Comparison of ENCODE assay signal across 9 cellular contexts in genomic region chr7:1691601-1692499, GRCh38. TPM values are rescaled to one million over a fixed set of nuclear protein-coding genes. Genes with fewer than 3 reads are reported as not detected.
DNase-seq lines count a peak whose midpoint lies in the region; ATAC-seq and TF ChIP-seq lines count a peak whose summit lies in the region.
"Had no signal": no experiment of that assay in that cellular context is flagged by ENCODE, and none has a peak within 500 bp of the region (broad histone marks: within the 10 kb centered on the region; RNA-seq: fewer than 3 reads in every experiment).

No MANE protein-coding gene starts in this region.

- in situ Hi-C loops in Panc1 (cut with HindIII; ENCODE audit: low pct_unique_long_range_greater_than_20kb, low sequenced_read_pairs), result no loop called here

- intact Hi-C loops in Panc1 (cut with micrococcal nuclease; ENCODE audit: unreplicated experiment), result no loop called here
- intact Hi-C loops in breast epithelium (cut with DNase I; ENCODE audit: low total_unique reads), result no loop called here
- intact Hi-C loops in natural killer cell (cut with micrococcal nuclease), result no loop called here

- peaks cover 0 to 4% of the 10 kb centered on the region in 2 donors for H3K9me3 Mint-ChIP-seq in natural killer cell

- no peak overlapping the region for H4K5ac ChIP-seq in mesendoderm (ENCODE audit: low read length)

- H3K36me3 Mint-ChIP-seq in natural killer cell, result no peaks in the 10 kb centered on the region

- CTCF ChIA-PET in Panc1 (lab: Charles Lee), result no interaction called here

- no peaks in the 10 kb centered on the region for H3K79me1 ChIP-seq in mesendoderm (ENCODE audit: low read length)

- no peak overlapping the region for H2AK5ac ChIP-seq in mesendoderm (ENCODE audit: low read length)

- H3K9me3 ChIP-seq in Panc1 (ENCODE audit: control insufficient read depth, insufficient read depth, low read depth, low read length), result peaks cover 5% of the 10 kb centered on the region; the same call in 1 of the 2 replicates
- H3K9me3 ChIP-seq in breast epithelium, result peaks cover 0 to 4% of the 10 kb centered on the region in 2 donors
- no peaks in the 10 kb centered on the region for H3K9me3 ChIP-seq in suprapubic skin
- H3K9me3 ChIP-seq: gastrocnemius medialis had no signal

- no peak overlapping the region for H3K9ac ChIP-seq in mesendoderm (ENCODE audit: low read length)

- H3K27me3 ChIP-seq in Panc1 (ENCODE audit: control insufficient read depth, insufficient read depth, low read length) (no peaks in the 10 kb centered on the region), breast epithelium (peaks cover 0 to 10% of the 10 kb centered on the region in 2 donors), suprapubic skin (peaks cover 32% of the 10 kb centered on the region), mesendoderm (ENCODE audit: insufficient read depth, low read length, poor library complexity) (no peaks in the 10 kb centered on the region)

- no peak overlapping the region for H2BK15ac ChIP-seq in mesendoderm (replicated peaks; ENCODE audit: low read depth)

- no peak overlapping the region for H2BK120ac ChIP-seq in mesendoderm (ENCODE audit: low read depth, low read length)

- H3K4me3 ChIP-seq in Panc1 (ENCODE audit: low read depth in 2 of 2, low read length in 2 of 2) (no peak overlapping the region), breast epithelium (no peak overlapping the region), suprapubic skin (no peak overlapping the region), mesendoderm (ENCODE audit: low read length) (no peak overlapping the region)
- H3K4me3 ChIP-seq: gastrocnemius medialis had no signal

- POLR2A ChIA-PET in Panc1 (lab: Charles Lee), result interaction anchor here (0.6 kb wide), 1 partner anchor 860 kb away, joined by 5 read pairs; no protein-coding TSS in a partner anchor

- ATAC-seq in Panc1, result peak; percentile 57
- ATAC-seq in natural killer cell, result no peak
- no peak for ATAC-seq in HG02571 (IDR thresholded peaks at IDR 0.05; ENCODE audit: unreplicated experiment)
- ATAC-seq: gastrocnemius medialis had no signal

- H3K23ac ChIP-seq in mesendoderm (ENCODE audit: low read length), result no peak overlapping the region

- no peak overlapping the region for H3K18ac ChIP-seq in mesendoderm (ENCODE audit: low read length)

- no peak overlapping the region for H3K4ac ChIP-seq in mesendoderm (ENCODE audit: low read depth, low read length)

- H2BK5ac ChIP-seq in mesendoderm (ENCODE audit: low read length), result no peak overlapping the region

- H3K27me3 Mint-ChIP-seq in natural killer cell (ENCODE audit: low read depth in 2 of 2), result peaks cover under 1 to 11% of the 10 kb centered on the region in 2 donors

- H3K4me3 Mint-ChIP-seq in natural killer cell, result no peak overlapping the region

- WGBS in suprapubic skin, result 67% methylated on average over 13 of the region's 27 CpGs
- no CpG with 5 or more reads among the region's 27 CpGs for WGBS in mesendoderm (ENCODE audit: extremely low coverage, insufficient coverage, low lambda C conversion rate)

- DNase-seq in Panc1 (ENCODE audit: low read depth, low spot score) (no peak), breast epithelium (ENCODE audit: low spot score in 2 of 2) (peak; percentile 51 to 78), kidney tubule cell (ENCODE audit: low spot score) (peak; percentile 92), suprapubic skin (ENCODE audit: low spot score in 2 of 2) (peak; percentile 53 to 76), natural killer cell (no peak), mesendoderm (no peak)
- DNase-seq: NCI-H526 had no signal

- H3K79me2 ChIP-seq in mesendoderm (ENCODE audit: control insufficient read depth, insufficient read depth, low read length), result no peaks in the 10 kb centered on the region

- TF ChIP-seq POLR2A in breast epithelium (IDR thresholded peaks at IDR 0.05) (no peak), suprapubic skin (IDR thresholded peaks at IDR 0.05) (no peak)

- H3K36me3 ChIP-seq in Panc1 (ENCODE audit: control insufficient read depth, insufficient read depth, low read length), result no peaks in the 10 kb centered on the region; the same call in 1 of the 2 replicates
- H3K36me3 ChIP-seq in breast epithelium, result no peaks in the 10 kb centered on the region
- no peaks in the 10 kb centered on the region for H3K36me3 ChIP-seq in suprapubic skin
- H3K36me3 ChIP-seq in mesendoderm (ENCODE audit: control insufficient read depth, insufficient read depth, low read length), result no peaks in the 10 kb centered on the region
- H3K36me3 ChIP-seq: gastrocnemius medialis had no signal

- no TSS peak for BruUV-seq in Panc1 (replicated peaks; lab: Mats Ljungman, UMichigan)

- no peak overlapping the region for H3K56ac ChIP-seq in mesendoderm (ENCODE audit: low read length)

- H3K4me1 Mint-ChIP-seq in natural killer cell, result no peaks in the 10 kb centered on the region

- no peak overlapping the region for H3K27ac Mint-ChIP-seq in natural killer cell

- H3K27ac ChIP-seq in Panc1 (ENCODE audit: low read length), result peak overlapping the region; percentile 3; the same call in 1 of the 2 replicates
- H3K27ac ChIP-seq in breast epithelium, result no peak overlapping the region
- H3K27ac ChIP-seq in suprapubic skin, result no peak overlapping the region
- no peak overlapping the region for H3K27ac ChIP-seq in mesendoderm (ENCODE audit: low read depth, low read length)
- H3K27ac ChIP-seq: gastrocnemius medialis had no signal

- H3K4me2 ChIP-seq in mesendoderm (ENCODE audit: low read length), result no peak overlapping the region

- no peak for TF ChIP-seq CTCF in Panc1 (IDR thresholded peaks at IDR 0.05)
- no peak for TF ChIP-seq CTCF in breast epithelium (IDR thresholded peaks at IDR 0.05)
- TF ChIP-seq CTCF in suprapubic skin (IDR thresholded peaks at IDR 0.05), result no peak
- no peak for TF ChIP-seq CTCF in natural killer cell (IDR thresholded peaks at IDR 0.05)

- H3K4me1 ChIP-seq in Panc1 (ENCODE audit: control insufficient read depth, insufficient read depth, low read length), result peaks cover 25% of the 10 kb centered on the region
- H3K4me1 ChIP-seq in breast epithelium, result no peaks in the 10 kb centered on the region
- no peaks in the 10 kb centered on the region for H3K4me1 ChIP-seq in suprapubic skin
- no peaks in the 10 kb centered on the region for H3K4me1 ChIP-seq in mesendoderm (ENCODE audit: control insufficient read depth, low read depth, low read length)

- H4K8ac ChIP-seq in mesendoderm (ENCODE audit: low read depth, low read length), result no peak overlapping the region

- no peak for TF ChIP-seq EP300 in suprapubic skin (IDR thresholded peaks at IDR 0.05)

RNA-seq across cellular contexts. Expression of gene ELFN1, which starts 21.8 kb away (rescaled TPM):
- total RNA-seq in Panc1 (2021; ENCODE audit: unreplicated experiment) (39.0 TPM), breast epithelium (1 to 10 TPM in 1 of 3 donors, under 1 TPM in 2; 0.59 to 1.3 (median 0.96) TPM), suprapubic skin (1 to 10 TPM; 1.4 to 2.5 (median 1.9) TPM), natural killer cell (under 1 TPM in 2 of 3 donors, not detected in 1; 0.30 to 0.45 TPM)
- 71.7 TPM for polyA plus RNA-seq in Panc1 (2012; ENCODE audit: insufficient read length)
- 0.86 TPM for polyA plus RNA-seq in mesendoderm (2013, experiment 1 of 2)
- 0.85 TPM for polyA plus RNA-seq in mesendoderm (2013, experiment 2 of 2)

Comparison
In these comparisons a context has a peak if more than half of its experiments do, and no peak if none do; other contexts are left out.
1. DNase-seq: peak in breast epithelium (2 of 2), kidney tubule cell (single experiment) and suprapubic skin (2 of 2); none in Panc1 (single experiment), natural killer cell (single experiment) and mesendoderm (single experiment).
2. RNA of gene ELFN1, which starts 21.8 kb away (total RNA-seq): 39.0 TPM in Panc1 (single experiment); 1.4 to 2.5 TPM in suprapubic skin, 0.59 to 1.3 TPM in breast epithelium and 0.30 to 0.45 TPM in natural killer cell; every median in the first group is over 10 times any median in the second.